Comparison of ENCODE assay signal across 8 cellular contexts in genomic region chr1:224623743-224624333, GRCh38. TPM values are rescaled to one million over a fixed set of nuclear protein-coding genes. Genes with fewer than 3 reads are reported as not detected.
DNase-seq lines count a peak whose midpoint lies in the region; ATAC-seq and FAIRE-seq lines count a peak whose summit lies in the region.

No MANE protein-coding gene starts in this region.

- no peak overlapping the region for H3K56ac ChIP-seq in mesendoderm (ENCODE audit: low read length)

- no peak overlapping the region for H2AK5ac ChIP-seq in mesendoderm (ENCODE audit: low read length)

- no peak overlapping the region for H3K18ac ChIP-seq in mesendoderm (ENCODE audit: low read length)

- H2BK120ac ChIP-seq in mesendoderm (ENCODE audit: low read depth, low read length): no peak overlapping the region

- ATAC-seq in left cardiac atrium: peak; percentile 12 to 82
- no peak for ATAC-seq in Right ventricle myocardium superior (ENCODE audit: poor library complexity)
- ATAC-seq in HG03108 (IDR thresholded peaks at IDR 0.05; ENCODE audit: unreplicated experiment): peak; percentile 90

- H3K27me3 ChIP-seq in mesendoderm (ENCODE audit: insufficient read depth, low read length, poor library complexity): no peaks in the 10 kb centered on the region

- H3K79me2 ChIP-seq in mesendoderm (ENCODE audit: control insufficient read depth, insufficient read depth, low read length): peaks cover 11% of the 10 kb centered on the region

- no peak overlapping the region for H3K4me3 ChIP-seq in mesendoderm (ENCODE audit: low read length)

- H4K5ac ChIP-seq in mesendoderm (ENCODE audit: low read length): no peak overlapping the region

- H2BK5ac ChIP-seq in mesendoderm (ENCODE audit: low read length): no peak overlapping the region

- H3K4ac ChIP-seq in mesendoderm (ENCODE audit: low read depth, low read length): no peak overlapping the region

- intact Hi-C loops in left cardiac atrium (cut with DNase I): no loop called here
- intact Hi-C loops in Right ventricle myocardium superior (cut with DNase I): no loop called here

- H3K4me2 ChIP-seq in mesendoderm (ENCODE audit: low read length): no peak overlapping the region

- H3K79me1 ChIP-seq in mesendoderm (ENCODE audit: low read length): peaks cover 6% of the 10 kb centered on the region

- no peaks in the 10 kb centered on the region for H3K4me1 ChIP-seq in mesendoderm (ENCODE audit: control insufficient read depth, low read depth, low read length)

- H3K9ac ChIP-seq in mesendoderm (ENCODE audit: low read length): no peak overlapping the region

- no CpG with 5 or more reads among the region's 7 CpGs for WGBS in mesendoderm (ENCODE audit: extremely low coverage, insufficient coverage, low lambda C conversion rate)

- no peak for FAIRE-seq in frontal cortex (lab: Jason Lieb, UNC)

- no peak overlapping the region for H3K27ac ChIP-seq in mesendoderm (ENCODE audit: low read depth, low read length)

- H2BK15ac ChIP-seq in mesendoderm (replicated peaks; ENCODE audit: low read depth): no peak overlapping the region

- H3K23ac ChIP-seq in mesendoderm (ENCODE audit: low read length): no peak overlapping the region

- H4K8ac ChIP-seq in mesendoderm (ENCODE audit: low read depth, low read length): no peak overlapping the region

- DNase-seq in left cardiac atrium: peak; percentile 29
- DNase-seq in Right ventricle myocardium superior: no peak
- peak; percentile 80 for DNase-seq in SIG-M5 treated with dmso at 0.1 percent for 504 hours (lab: John Stamatoyannopoulos, UW; ENCODE audit: unreplicated experiment)
- DNase-seq in activated gamma-delta T cell treated with anti-CD3 and anti-CD28 coated beads, Interleukin-2, amount 50 U/mL, for 16 hours (ENCODE audit: low read depth): peak; percentile 48
- DNase-seq in mesendoderm: peak; percentile 73
- no peak for DNase-seq in frontal cortex (ENCODE audit: low spot score in 2 of 2)
- no peak for DNase-seq in NCI-H526 (lab: John Stamatoyannopoulos, UW)

- H3K36me3 ChIP-seq in mesendoderm (ENCODE audit: control insufficient read depth, insufficient read depth, low read length): no peaks in the 10 kb centered on the region

RNA-seq across cellular contexts. Expression of gene CNIH3, which starts 7.7 kb away (rescaled TPM):
- total RNA-seq in left cardiac atrium (1 to 10 TPM in 1 of 2 donors, under 1 TPM in 1; 0.88 to 1.3 TPM), Right ventricle myocardium superior (1.2 TPM), frontal cortex (44.0 TPM)
- 7.9 TPM for polyA plus RNA-seq in mesendoderm (2013, experiment 1 of 2)
- 8.2 TPM for polyA plus RNA-seq in mesendoderm (2013, experiment 2 of 2)

Comparison
In these comparisons a context has a peak if more than half of its experiments do, and no peak if none do; other contexts are left out.
1. DNase-seq: peak in left cardiac atrium (single experiment), SIG-M5 treated with dmso at 0.1 percent for 504 hours (single experiment), activated gamma-delta T cell treated with anti-CD3 and anti-CD28 coated beads, Interleukin-2, amount 50 U/mL, for 16 hours (single experiment) and mesendoderm (single experiment); none in Right ventricle myocardium superior (single experiment), frontal cortex (0 of 2) and NCI-H526 (0 of 2).
2. RNA of gene CNIH3, which starts 7.7 kb away (total RNA-seq): 44.0 TPM in frontal cortex (single experiment); 0.88 to 1.3 TPM in left cardiac atrium and 1.2 TPM in Right ventricle myocardium superior (single experiment); every median in the first group is over 10 times any median in the second.